In the genomic region with DNA sequence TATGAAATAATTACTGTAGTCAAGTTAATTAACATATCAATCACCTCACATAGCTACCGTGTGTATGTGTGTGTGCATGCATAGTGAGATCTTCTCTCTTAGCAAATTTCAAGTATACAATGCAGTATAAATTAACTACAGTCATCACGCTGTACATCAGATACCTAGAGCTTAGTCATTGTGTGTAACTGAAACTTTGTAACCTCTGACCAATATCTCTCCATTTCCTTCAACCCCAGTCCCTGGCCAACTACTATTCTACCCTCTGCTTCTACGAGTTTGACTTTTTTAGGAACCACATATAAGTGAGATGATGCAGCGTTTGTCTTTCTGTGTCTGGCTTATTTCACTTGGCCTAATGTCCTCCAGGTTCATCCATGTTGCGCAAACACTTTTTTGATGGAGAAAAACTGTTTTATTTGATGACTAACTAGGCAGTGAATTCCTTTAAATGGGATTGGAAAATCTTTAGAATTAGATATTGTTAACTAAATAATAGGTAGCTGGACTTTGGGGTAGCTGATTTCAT, we compare ENCODE assay signal across 1 cellular context.
TF ChIP-seq lines count a peak whose summit lies in the region.

No MANE protein-coding gene starts in this region.

TF ChIP-seq in GM12878, 131 proteins besides CTCF, POLR2A, EP300 and RAD21 (continued from another document):
- TF ChIP-seq FOXK2 (IDR thresholded peaks at IDR 0.05): no peak
- TF ChIP-seq BMI1 (IDR thresholded peaks at IDR 0.05; ENCODE audit: borderline replicate concordance): no peak
- TF ChIP-seq ATF7 (IDR thresholded peaks at IDR 0.05; ENCODE audit: low read depth): no peak
- no peak for TF ChIP-seq LARP7 (IDR thresholded peaks at IDR 0.05)
